Comparison of ENCODE assay signal across 23 cellular contexts in genomic region chr6:7555671-7556070, GRCh38. TPM values are rescaled to one million over a fixed set of nuclear protein-coding genes. Genes with fewer than 3 reads are reported as not detected.
A peak's percentile ranks its signal among the peaks of the same experiment; 100 is the strongest.
DNase-seq lines count a peak whose midpoint lies in the region; ATAC-seq, FAIRE-seq and TF ChIP-seq lines count a peak whose summit lies in the region.
"Had no signal": no experiment of that assay in that cellular context is flagged by ENCODE, and none has a peak within 500 bp of the region (broad histone marks: within the 10 kb centered on the region; RNA-seq: fewer than 3 reads in every experiment).

No MANE protein-coding gene starts in this region.

- H3K4ac ChIP-seq in neuronal stem cell (ENCODE audit: low read length): no peak overlapping the region

- H2BK15ac ChIP-seq in neuronal stem cell (ENCODE audit: low read length): no peak overlapping the region

- no peak overlapping the region for H3K18ac ChIP-seq in neuronal stem cell (ENCODE audit: low read length)

- CTCF ChIA-PET in RWPE1 (lab: Yijun Ruan, JAX) (no interaction called here), K562 (lab: Yijun Ruan, JAX; ENCODE audit: low intra/inter-chr PET ratio) (no interaction called here)

- intact Hi-C loops in K562 (cut with micrococcal nuclease): no loop called here
- intact Hi-C loops in left cardiac atrium (cut with DNase I): no loop called here

- no peak overlapping the region for H3K23ac ChIP-seq in neuronal stem cell (ENCODE audit: low read depth, low read length, poor library complexity)

- no peaks in the 10 kb centered on the region for H3K79me1 ChIP-seq in neuronal stem cell (ENCODE audit: low read depth, low read length)

- H2BK120ac ChIP-seq in neuronal stem cell (ENCODE audit: low read depth, low read length): no peak overlapping the region

- H3K4me3 ChIP-seq in K562 (no peak overlapping the region), neuronal stem cell (ENCODE audit: low read length in 2 of 2) (no peak overlapping the region)
- H3K4me3 ChIP-seq: GM23338, HAP-1 had no signal

- H3K14ac ChIP-seq in neuronal stem cell (ENCODE audit: low read length): no peak overlapping the region

- no peaks in the 10 kb centered on the region for H3K36me3 ChIP-seq in K562 (ENCODE audit: control insufficient read depth, insufficient read depth, low read length)
- peaks cover 0 to 8% of the 10 kb centered on the region in 2 donors for H3K36me3 ChIP-seq in neuronal stem cell (replicated peaks in 1 of 2; ENCODE audit: control insufficient read depth in 2 of 2, insufficient read depth in 2 of 2, low read length in 2 of 2)
- H3K36me3 ChIP-seq: BE2C had no signal

- no TSS peak for BruUV-seq in K562 (replicated peaks; lab: Mats Ljungman, UMichigan)

- H3K9ac ChIP-seq in K562 (ENCODE audit: insufficient read depth in 1 of 2, low read depth in 2 of 2, low read length in 2 of 2) (no peak overlapping the region), neuronal stem cell (ENCODE audit: low read depth, low read length, poor library complexity) (peak overlapping the region; percentile 55)

- 1% methylated on average over 11 of the region's 11 CpGs for WGBS in K562 (ENCODE audit: insufficient coverage, low coverage, missing lambda C conversion rate)
- no CpG with 5 or more reads among the region's 11 CpGs for WGBS in neuronal stem cell (ENCODE audit: extremely low coverage in 2 of 2, insufficient read length in 2 of 2, insufficient replicate concordance in 1 of 2), 2 donors

- no peaks in the 10 kb centered on the region for H3K9me1 ChIP-seq in K562 (ENCODE audit: control insufficient read depth, insufficient read depth, low read length)

- H2AFZ ChIP-seq in K562 (ENCODE audit: low read depth, low read length) (no peak overlapping the region), neuronal stem cell (ENCODE audit: low read length) (no peak overlapping the region)
- H2AFZ ChIP-seq: GM23338 had no signal

- peak; percentile 31; the same call in 2 of the 3 replicates for ATAC-seq in K562
- ATAC-seq in left cardiac atrium: peak; percentile 32 to 57
- ATAC-seq in HG02763 (IDR thresholded peaks at IDR 0.05; ENCODE audit: unreplicated experiment): no peak
- ATAC-seq in SK-N-SH treated with all-trans-retinoic acid at 6 μM for 48 hours: no peak
- ATAC-seq in HG03439 (IDR thresholded peaks at IDR 0.05; ENCODE audit: unreplicated experiment): no peak
- ATAC-seq: GM23338, Panc1 had no signal

- H2BK5ac ChIP-seq in neuronal stem cell (ENCODE audit: low read length): no peak overlapping the region

- POLR2A ChIA-PET in RWPE1 (lab: Yijun Ruan, JAX; ENCODE audit: low non-redundant PET) (no interaction called here), K562 (lab: Yijun Ruan, JAX) (interaction anchor here (0.7 kb wide), 1 partner anchor 187 kb away, joined by 3 read pairs; no protein-coding TSS in a partner anchor)

- no peak overlapping the region for H2AK5ac ChIP-seq in neuronal stem cell (ENCODE audit: low read depth, low read length)

- no peak for TF ChIP-seq CTCF in RWPE1 (conservative IDR thresholded peaks at IDR 0.05; ENCODE audit: low read depth)
- no peak for TF ChIP-seq CTCF in K562 (IDR thresholded peaks at IDR 0.05 in 2 of 3, conservative IDR thresholded peaks at IDR 0.05 in 1 of 3; ENCODE audit: insufficient read depth in 2 of 3, low read depth in 1 of 3, low read length in 3 of 3)

- H3K4me2 ChIP-seq in K562 (ENCODE audit: insufficient read depth, low read length): no peak overlapping the region
- no peak overlapping the region for H3K4me2 ChIP-seq in neuronal stem cell (ENCODE audit: insufficient read depth, low read length, poor library complexity, severe bottlenecking)
- H3K4me2 ChIP-seq: GM23338 had no signal

- no peak overlapping the region for H2BK12ac ChIP-seq in neuronal stem cell (ENCODE audit: low read length)

- in situ Hi-C loops in K562 (cut with MboI): no loop called here

- no peaks in the 10 kb centered on the region for H3K9me3 ChIP-seq in K562 (replicated peaks; ENCODE audit: control insufficient read depth, insufficient read depth, low read depth, low read length)
- no peaks in the 10 kb centered on the region for H3K9me3 ChIP-seq in neuronal stem cell (replicated peaks in 1 of 2; ENCODE audit: control insufficient read depth in 2 of 2, insufficient read depth in 1 of 2, low read depth in 1 of 2, low read length in 2 of 2)
- H3K9me3 ChIP-seq: BE2C, HAP-1 had no signal

- H3K4me1 ChIP-seq in K562 (replicated peaks in 1 of 2; ENCODE audit: control insufficient read depth in 2 of 2, insufficient read depth in 2 of 2, low read length in 2 of 2) (no peaks in the 10 kb centered on the region), neuronal stem cell (ENCODE audit: control insufficient read depth in 2 of 2, insufficient read depth in 1 of 2, low read depth in 1 of 2, low read length in 2 of 2) (no peaks in the 10 kb centered on the region)
- H3K4me1 ChIP-seq: BE2C had no signal

- no peaks in the 10 kb centered on the region for H3K79me2 ChIP-seq in K562 (ENCODE audit: control insufficient read depth, insufficient read depth, low read length)

- no peak for TF ChIP-seq EP300 in K562 (IDR thresholded peaks at IDR 0.05; ENCODE audit: low read length)

- TF ChIP-seq POLR2A in K562 (conservative IDR thresholded peaks at IDR 0.05): no peak

- TF ChIP-seq RAD21 in K562 (CRISPR knock-in tag; conservative IDR thresholded peaks at IDR 0.05 in 1 of 2, IDR thresholded peaks at IDR 0.05 in 1 of 2): no peak

- DNase-seq in RWPE1 (ENCODE audit: low spot score) (no peak), K562 (ENCODE audit: extremely low read depth in 1 of 4, low spot score in 3 of 4) (no peak), left cardiac atrium (no peak), neuronal stem cell (ENCODE audit: low spot score) (no peak), NCI-H2029 (lab: John Stamatoyannopoulos, UW) (no peak)
- DNase-seq: BE2C; CD4-positive, CD25-positive, alpha-beta regulatory T cell; COR-L47; DMS 273 treated with DMSO at 0.1 percent for 48 hours; DMS79 treated with DMSO at 0.1 percent for 48 hours; KG1; NCI-H1092 treated with DMSO at 0.1 percent for 48 hours; NCI-H146; NCI-H2029 treated with DMSO at 0.1 percent for 48 hours; NCI-H524 treated with DMSO at 0.1 percent for 48 hours; NCI-H82; SHP77 had no signal

- H3K27me3 ChIP-seq in K562 (ENCODE audit: control insufficient read depth in 2 of 2, insufficient read depth in 2 of 2, low read length in 2 of 2): peaks cover 47 to 64% of the 10 kb centered on the region in 2 experiments
- H3K27me3 ChIP-seq in neuronal stem cell (ENCODE audit: control insufficient read depth in 3 of 3, insufficient read depth in 3 of 3, low read depth in 1 of 3, low read length in 3 of 3): peaks cover 0 to 67% (median 3%) of the 10 kb centered on the region in 3 experiments

- peaks cover 6% of the 10 kb centered on the region; the same call in 1 of the 2 replicates for H4K20me1 ChIP-seq in K562 (replicated peaks; ENCODE audit: control insufficient read depth, insufficient read depth, low read length)

- no peak overlapping the region for H4K91ac ChIP-seq in neuronal stem cell (ENCODE audit: low read depth, low read length, poor library complexity)

- FAIRE-seq in K562 (lab: Jason Lieb, UNC): no peak

- H4K8ac ChIP-seq in neuronal stem cell (ENCODE audit: low read depth, low read length): no peak overlapping the region

- peak overlapping the region; percentile 66 for H3K27ac ChIP-seq in RWPE1
- no peak overlapping the region for H3K27ac ChIP-seq in K562 (ENCODE audit: extremely low read depth, low read depth, low read length)
- no peak overlapping the region for H3K27ac ChIP-seq in neuronal stem cell (replicated peaks; ENCODE audit: low read length)

RNA-seq across cellular contexts. Expression of gene DSP, which starts 14.2 kb away (rescaled TPM):
- total RNA-seq in K562 (2011; cell fraction: chromatin; rRNA removed; ENCODE audit: low replicate concordance): 0.07 and 0.09 TPM in 2 replicates
- under 0.01 and 0.13 TPM in 2 replicates for total RNA-seq in K562 (2011; cell fraction: nucleolus; rRNA removed)
- not detected in 2 replicates for total RNA-seq in K562 (2011; cell fraction: nucleoplasm; rRNA removed)
- under 0.01 and 0.04 TPM in 2 replicates for total RNA-seq in K562 (2014; rRNA removed)
- 0.04 and 0.06 TPM in 2 replicates for total RNA-seq in K562 (2014; rRNA removed; fragmentation: Illumina TruSeq; extraction: Trizol)
- total RNA-seq in K562 (2015; rRNA removed; fragmentation: Illumina TruSeq; extraction: Trizol): under 0.01 TPM in 1 of 2 replicates, not detected in the other
- total RNA-seq in K562 (2021): 0.24 and 0.27 TPM in 2 replicates
- 0.03 TPM in 1 of 2 replicates, not detected in the other for polyA plus RNA-seq in K562 (2011; rRNA removed)
- 0.01 TPM in 1 of 2 replicates, not detected in the other for polyA plus RNA-seq in K562 (2011; cell fraction: cytosol; rRNA removed)
- 0.01 and 0.04 TPM in 2 replicates for polyA plus RNA-seq in K562 (2011; cell fraction: nucleus; rRNA removed)
- polyA plus RNA-seq in K562 (2012): 0.01 and 0.04 TPM in 2 replicates
- 0.03 and 0.04 TPM in 2 replicates for polyA plus RNA-seq in K562 (2014; fragmentation: Illumina TruSeq; extraction: Trizol)
- polyA plus RNA-seq in K562 (2014; fragmentation: Nextera tagmentation; extraction: Ambion mirVana): under 1 TPM in 1 of 2 experiments, not detected in 1; 0.01 TPM
- 0.01 TPM in 1 of 2 replicates, not detected in the other for polyA plus RNA-seq in K562 (2014; rRNA removed)
- polyA minus RNA-seq in K562 (2011; rRNA and poly(A)+ RNA removed): 0.03 and 0.04 TPM in 2 replicates
- polyA minus RNA-seq in K562 (2011; cell fraction: cytosol; rRNA and poly(A)+ RNA removed): 1.4 TPM in 1 of 2 replicates, not detected in the other
- polyA minus RNA-seq in K562 (2011; cell fraction: nucleus; rRNA and poly(A)+ RNA removed): under 0.01 and 0.13 TPM in 2 replicates
- total RNA-seq in left cardiac atrium: 100 to 1,000 TPM; 179 to 198 TPM
- 19.9 TPM for polyA plus RNA-seq in neuronal stem cell (2013, experiment 1 of 2)
- 19.7 TPM for polyA plus RNA-seq in neuronal stem cell (2013, experiment 2 of 2)
- total RNA-seq: CD4-positive, CD25-positive, alpha-beta regulatory T cell had no signal

RNA-seq across cellular contexts. Expression of gene SNRNP48, which starts 34.3 kb away (rescaled TPM):
- 15.6 and 54.4 TPM in 2 replicates for total RNA-seq in K562 (2011; cell fraction: chromatin; rRNA removed; ENCODE audit: low replicate concordance)
- 8.3 and 10.7 TPM in 2 replicates for total RNA-seq in K562 (2011; cell fraction: nucleolus; rRNA removed)
- 27.1 and 58.2 TPM in 2 replicates for total RNA-seq in K562 (2011; cell fraction: nucleoplasm; rRNA removed)
- total RNA-seq in K562 (2014; rRNA removed): 17.1 and 17.7 TPM in 2 replicates
- total RNA-seq in K562 (2014; rRNA removed; fragmentation: Illumina TruSeq; extraction: Trizol): 32.9 and 35.7 TPM in 2 replicates
- 26.9 and 31.1 TPM in 2 replicates for total RNA-seq in K562 (2015; rRNA removed; fragmentation: Illumina TruSeq; extraction: Trizol)
- 18.6 and 21.2 TPM in 2 replicates for total RNA-seq in K562 (2021)
- 22.3 and 22.8 TPM in 2 replicates for polyA plus RNA-seq in K562 (2011; rRNA removed)
- 3.9 and 11.2 TPM in 2 replicates for polyA plus RNA-seq in K562 (2011; cell fraction: cytosol; rRNA removed)
- polyA plus RNA-seq in K562 (2011; cell fraction: nucleus; rRNA removed): 18.1 TPM in 2 replicates
- polyA plus RNA-seq in K562 (2012): 18.1 and 19.1 TPM in 2 replicates
- polyA plus RNA-seq in K562 (2014; fragmentation: Illumina TruSeq; extraction: Trizol): 20.6 and 28.1 TPM in 2 replicates
- 1 to 10 TPM; 6.2 to 8.7 TPM for polyA plus RNA-seq in K562 (2014; fragmentation: Nextera tagmentation; extraction: Ambion mirVana)
- 18.6 and 19.2 TPM in 2 replicates for polyA plus RNA-seq in K562 (2014; rRNA removed)
- 22.4 and 26.7 TPM in 2 replicates for polyA minus RNA-seq in K562 (2011; rRNA and poly(A)+ RNA removed)
- polyA minus RNA-seq in K562 (2011; cell fraction: cytosol; rRNA and poly(A)+ RNA removed): 4.6 and 6.0 TPM in 2 replicates
- polyA minus RNA-seq in K562 (2011; cell fraction: nucleus; rRNA and poly(A)+ RNA removed): 17.8 and 30.8 TPM in 2 replicates
- 10 to 100 TPM; 10.3 to 12.6 TPM for total RNA-seq in left cardiac atrium
- polyA plus RNA-seq in neuronal stem cell (2013, experiment 1 of 2): 30.2 TPM
- 31.2 TPM for polyA plus RNA-seq in neuronal stem cell (2013, experiment 2 of 2)

Comparison
In these comparisons a context has a peak if more than half of its experiments do, and no peak if none do; other contexts are left out.
1. ATAC-seq: peak in K562 (single experiment) and left cardiac atrium (2 of 2); none in HG02763 (single experiment), SK-N-SH treated with all-trans-retinoic acid at 6 μM for 48 hours (single experiment) and HG03439 (single experiment).
2. RNA of gene DSP, which starts 14.2 kb away (total RNA-seq): 179 to 198 TPM in left cardiac atrium; under 0.01 to 0.27 TPM in K562; every median in the first group is over 100 times any median in the second.